Comparison of ENCODE assay signal across 1 cellular context in genomic region chr16:11612110-11612981, GRCh38.
TF ChIP-seq lines count a peak whose summit lies in the region.

No MANE protein-coding gene starts in this region.

TF ChIP-seq in HepG2, 621 proteins besides CTCF, POLR2A, EP300 and RAD21 (continued from another document and continues in another):
- TF ChIP-seq ETS1 (CRISPR knock-in tag; IDR thresholded peaks at IDR 0.05) (no peak), NCOA2 (CRISPR knock-in tag; IDR thresholded peaks at IDR 0.05) (peak; percentile 93), HIVEP1 (CRISPR knock-in tag; IDR thresholded peaks at IDR 0.05) (peak; percentile 92), SMAD3 (CRISPR knock-in tag; IDR thresholded peaks at IDR 0.05) (peak; percentile 99), NKX3-1 (CRISPR knock-in tag; IDR thresholded peaks at IDR 0.05) (peak; percentile 92), ATF1 (CRISPR knock-in tag; IDR thresholded peaks at IDR 0.05) (no peak), ZNF329 (CRISPR knock-in tag; IDR thresholded peaks at IDR 0.05; ENCODE audit: low read depth) (peak; percentile 89), MIER3 (CRISPR knock-in tag; IDR thresholded peaks at IDR 0.05; ENCODE audit: borderline replicate concordance) (peak; percentile 75; the same call in 1 of the 2 replicates), DNMT1 (CRISPR knock-in tag; IDR thresholded peaks at IDR 0.05) (no peak; the same call in 1 of the 2 replicates), TMF1 (CRISPR knock-in tag; IDR thresholded peaks at IDR 0.05; ENCODE audit: low read depth) (peak; percentile 77; the same call in 1 of the 2 replicates), MYC (CRISPR knock-in tag; IDR thresholded peaks at IDR 0.05; ENCODE audit: borderline replicate concordance) (peak; percentile 86), ZNF30 (CRISPR knock-in tag; IDR thresholded peaks at IDR 0.05) (peak; percentile 93; the same call in 1 of the 2 replicates), CREBL2 (CRISPR knock-in tag; IDR thresholded peaks at IDR 0.05; ENCODE audit: borderline replicate concordance) (peak; percentile 93; the same call in 1 of the 2 replicates), SNAI1 (CRISPR knock-in tag; IDR thresholded peaks at IDR 0.05; ENCODE audit: borderline replicate concordance) (peak; percentile 97), THAP9 (CRISPR knock-in tag; IDR thresholded peaks at IDR 0.05; ENCODE audit: borderline replicate concordance) (0 out of 2 replicates have a peak, but pooled peaks have one; percentile 64), SNAPC4 (CRISPR knock-in tag; IDR thresholded peaks at IDR 0.05) (peak; percentile 80; the same call in 1 of the 2 replicates), XRCC5 (optimal IDR thresholded peaks at IDR 0.05; ENCODE audit: low read length) (peak; percentile 65), REL (CRISPR knock-in tag; conservative IDR thresholded peaks at IDR 0.05) (no peak), RELA (CRISPR knock-in tag; IDR thresholded peaks at IDR 0.05) (no peak), STAG1 (CRISPR knock-in tag; IDR thresholded peaks at IDR 0.05) (peak; percentile 30; the same call in 1 of the 2 replicates), TCF7 (IDR thresholded peaks at IDR 0.05; ENCODE audit: low read depth) (peak; percentile 35; the same call in 1 of the 2 replicates), ZNF496 (CRISPR knock-in tag; IDR thresholded peaks at IDR 0.05; ENCODE audit: insufficient replicate concordance) (no peak), MEF2D (CRISPR knock-in tag; IDR thresholded peaks at IDR 0.05) (peak; percentile 83), RXRA (CRISPR knock-in tag; IDR thresholded peaks at IDR 0.05) (peak; percentile 99), NR0B2 (CRISPR knock-in tag; IDR thresholded peaks at IDR 0.05) (peak; percentile 67; the same call in 1 of the 2 replicates), BCL6 (CRISPR knock-in tag; IDR thresholded peaks at IDR 0.05) (peak; percentile 91), ZNF816 (CRISPR knock-in tag; IDR thresholded peaks at IDR 0.05; ENCODE audit: borderline replicate concordance) (0 out of 2 replicates have a peak, but pooled peaks have one; percentile 46), SMC3 (IDR thresholded peaks at IDR 0.05; ENCODE audit: low read length) (peak; percentile 9; the same call in 1 of the 2 replicates), HNRNPL (IDR thresholded peaks at IDR 0.05; ENCODE audit: low read depth, low read length) (peak; percentile 94), NR2C2 (CRISPR knock-in tag; IDR thresholded peaks at IDR 0.05; ENCODE audit: borderline replicate concordance) (peak; percentile 88), ZNF644 (CRISPR knock-in tag; IDR thresholded peaks at IDR 0.05; ENCODE audit: low read depth) (peak; percentile 72; the same call in 1 of the 2 replicates), ZNF75D (CRISPR knock-in tag; IDR thresholded peaks at IDR 0.05; ENCODE audit: borderline replicate concordance) (peak; percentile 89; the same call in 1 of the 2 replicates), ZNF567 (CRISPR knock-in tag; IDR thresholded peaks at IDR 0.05; ENCODE audit: borderline replicate concordance) (peak; percentile 94), HNF4A (CRISPR knock-in tag; IDR thresholded peaks at IDR 0.05) (peak; percentile 66; the same call in 1 of the 2 replicates), ZFP36L1 (CRISPR knock-in tag; IDR thresholded peaks at IDR 0.05) (peak; percentile 97), TGIF2 (CRISPR knock-in tag; IDR thresholded peaks at IDR 0.05) (peak; percentile 96), ZNF556 (CRISPR knock-in tag; IDR thresholded peaks at IDR 0.05; ENCODE audit: borderline replicate concordance) (peak; percentile 87), ZNF670 (CRISPR knock-in tag; IDR thresholded peaks at IDR 0.05; ENCODE audit: borderline replicate concordance) (peak; percentile 49), ZNF678 (CRISPR knock-in tag; IDR thresholded peaks at IDR 0.05) (peak; percentile 96; the same call in 1 of the 2 replicates), ZBTB7B (CRISPR knock-in tag; IDR thresholded peaks at IDR 0.05) (peak; percentile 97), ZNF83 (CRISPR knock-in tag; IDR thresholded peaks at IDR 0.05; ENCODE audit: borderline replicate concordance) (peak; percentile 69; the same call in 1 of the 2 replicates), ZNF782 (CRISPR knock-in tag; IDR thresholded peaks at IDR 0.05; ENCODE audit: borderline replicate concordance) (peak; percentile 98), ZNF572 (CRISPR knock-in tag; IDR thresholded peaks at IDR 0.05) (no peak), ZNF33A (CRISPR knock-in tag; IDR thresholded peaks at IDR 0.05; ENCODE audit: borderline replicate concordance) (0 out of 2 replicates have a peak, but pooled peaks have one; percentile 25), EZH2 (conservative IDR thresholded peaks at IDR 0.05; ENCODE audit: low read depth, low read length) (no peak), SRY (CRISPR knock-in tag; IDR thresholded peaks at IDR 0.05) (peak; percentile 98), ZNF407 (CRISPR knock-in tag; IDR thresholded peaks at IDR 0.05; ENCODE audit: not compliant biosample characterization) (peak; percentile 24)
